In the genomic region with DNA sequence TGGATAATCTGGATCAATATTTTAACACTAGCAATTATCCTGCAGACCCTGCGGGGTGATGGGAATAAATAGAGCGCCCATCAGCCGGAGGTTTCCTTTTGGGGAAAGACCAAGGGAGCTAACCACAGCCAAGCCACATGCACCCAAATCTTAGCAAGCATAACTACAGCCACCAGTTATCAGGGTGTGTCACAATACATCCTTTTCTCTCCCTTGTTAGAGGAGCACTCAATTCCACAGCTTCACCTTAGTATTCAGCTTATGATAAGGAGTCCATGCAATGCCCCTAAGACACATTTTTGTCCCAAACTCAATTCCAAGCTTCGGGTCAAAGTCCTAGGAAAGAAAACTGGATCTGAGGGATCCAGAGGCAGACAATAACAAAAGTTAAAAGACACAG, we compare ENCODE assay signal across 1 cellular context.
TF ChIP-seq lines count a peak whose summit lies in the region.

No MANE protein-coding gene starts in this region.

TF ChIP-seq in GM23338, 12 proteins besides CTCF, POLR2A, EP300 and RAD21 (continued from another document):
- TF ChIP-seq, protein P1, sequence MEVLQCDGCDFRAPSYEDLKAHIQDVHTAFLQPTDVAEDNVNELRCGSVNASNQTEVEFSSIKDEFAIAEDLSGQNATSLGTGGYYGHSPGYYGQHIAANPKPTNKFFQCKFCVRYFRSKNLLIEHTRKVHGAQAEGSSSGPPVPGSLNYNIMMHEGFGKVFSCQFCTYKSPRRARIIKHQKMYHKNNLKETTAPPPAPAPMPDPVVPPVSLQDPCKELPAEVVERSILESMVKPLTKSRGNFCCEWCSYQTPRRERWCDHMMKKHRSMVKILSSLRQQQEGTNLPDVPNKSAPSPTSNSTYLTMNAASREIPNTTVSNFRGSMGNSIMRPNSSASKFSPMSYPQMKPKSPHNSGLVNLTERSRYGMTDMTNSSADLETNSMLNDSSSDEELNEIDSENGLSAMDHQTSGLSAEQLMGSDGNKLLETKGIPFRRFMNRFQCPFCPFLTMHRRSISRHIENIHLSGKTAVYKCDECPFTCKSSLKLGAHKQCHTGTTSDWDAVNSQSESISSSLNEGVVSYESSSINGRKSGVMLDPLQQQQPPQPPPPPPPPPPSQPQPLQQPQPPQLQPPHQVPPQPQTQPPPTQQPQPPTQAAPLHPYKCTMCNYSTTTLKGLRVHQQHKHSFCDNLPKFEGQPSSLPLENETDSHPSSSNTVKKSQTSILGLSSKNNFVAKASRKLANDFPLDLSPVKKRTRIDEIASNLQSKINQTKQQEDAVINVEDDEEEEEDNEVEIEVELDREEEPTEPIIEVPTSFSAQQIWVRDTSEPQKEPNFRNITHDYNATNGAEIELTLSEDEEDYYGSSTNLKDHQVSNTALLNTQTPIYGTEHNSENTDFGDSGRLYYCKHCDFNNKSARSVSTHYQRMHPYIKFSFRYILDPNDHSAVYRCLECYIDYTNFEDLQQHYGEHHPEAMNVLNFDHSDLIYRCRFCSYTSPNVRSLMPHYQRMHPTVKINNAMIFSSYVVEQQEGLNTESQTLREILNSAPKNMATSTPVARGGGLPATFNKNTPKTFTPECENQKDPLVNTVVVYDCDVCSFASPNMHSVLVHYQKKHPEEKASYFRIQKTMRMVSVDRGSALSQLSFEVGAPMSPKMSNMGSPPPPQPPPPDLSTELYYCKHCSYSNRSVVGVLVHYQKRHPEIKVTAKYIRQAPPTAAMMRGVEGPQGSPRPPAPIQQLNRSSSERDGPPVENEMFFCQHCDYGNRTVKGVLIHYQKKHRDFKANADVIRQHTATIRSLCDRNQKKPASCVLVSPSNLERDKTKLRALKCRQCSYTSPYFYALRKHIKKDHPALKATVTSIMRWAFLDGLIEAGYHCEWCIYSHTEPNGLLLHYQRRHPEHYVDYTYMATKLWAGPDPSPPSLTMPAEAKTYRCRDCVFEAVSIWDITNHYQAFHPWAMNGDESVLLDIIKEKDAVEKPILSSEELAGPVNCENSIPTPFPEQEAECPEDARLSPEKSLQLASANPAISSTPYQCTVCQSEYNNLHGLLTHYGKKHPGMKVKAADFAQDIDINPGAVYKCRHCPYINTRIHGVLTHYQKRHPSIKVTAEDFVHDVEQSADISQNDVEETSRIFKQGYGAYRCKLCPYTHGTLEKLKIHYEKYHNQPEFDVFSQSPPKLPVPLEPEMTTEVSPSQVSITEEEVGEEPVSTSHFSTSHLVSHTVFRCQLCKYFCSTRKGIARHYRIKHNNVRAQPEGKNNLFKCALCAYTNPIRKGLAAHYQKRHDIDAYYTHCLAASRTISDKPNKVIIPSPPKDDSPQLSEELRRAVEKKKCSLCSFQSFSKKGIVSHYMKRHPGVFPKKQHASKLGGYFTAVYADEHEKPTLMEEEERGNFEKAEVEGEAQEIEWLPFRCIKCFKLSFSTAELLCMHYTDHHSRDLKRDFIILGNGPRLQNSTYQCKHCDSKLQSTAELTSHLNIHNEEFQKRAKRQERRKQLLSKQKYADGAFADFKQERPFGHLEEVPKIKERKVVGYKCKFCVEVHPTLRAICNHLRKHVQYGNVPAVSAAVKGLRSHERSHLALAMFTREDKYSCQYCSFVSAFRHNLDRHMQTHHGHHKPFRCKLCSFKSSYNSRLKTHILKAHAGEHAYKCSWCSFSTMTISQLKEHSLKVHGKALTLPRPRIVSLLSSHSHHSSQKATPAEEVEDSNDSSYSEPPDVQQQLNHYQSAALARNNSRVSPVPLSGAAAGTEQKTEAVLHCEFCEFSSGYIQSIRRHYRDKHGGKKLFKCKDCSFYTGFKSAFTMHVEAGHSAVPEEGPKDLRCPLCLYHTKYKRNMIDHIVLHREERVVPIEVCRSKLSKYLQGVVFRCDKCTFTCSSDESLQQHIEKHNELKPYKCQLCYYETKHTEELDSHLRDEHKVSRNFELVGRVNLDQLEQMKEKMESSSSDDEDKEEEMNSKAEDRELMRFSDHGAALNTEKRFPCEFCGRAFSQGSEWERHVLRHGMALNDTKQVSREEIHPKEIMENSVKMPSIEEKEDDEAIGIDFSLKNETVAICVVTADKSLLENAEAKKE (CRISPR knock-in tag; IDR thresholded peaks at IDR 0.05) = no peak
